ENCODE assay signal across 11 cellular contexts in genomic region chr16:17395849-17396480, GRCh38.
DNase-seq lines count a peak whose midpoint lies in the region; ATAC-seq and TF ChIP-seq lines count a peak whose summit lies in the region.
"Had no signal": no experiment of that assay in that cellular context is flagged by ENCODE, and none has a peak within 500 bp of the region (broad histone marks: within the 10 kb centered on the region; RNA-seq: fewer than 3 reads in every experiment).

No MANE protein-coding gene starts in this region.

- H3K27me3 Mint-ChIP-seq in activated T-cell treated with anti-CD3 and anti-CD28 coated beads, Interleukin-2, amount 50 U/mL, for 24 hours: no peaks in the 10 kb centered on the region
- H3K27me3 Mint-ChIP-seq in H9 (ENCODE audit: low read depth): no peaks in the 10 kb centered on the region
- H3K27me3 Mint-ChIP-seq: activated B cell treated with CpG ODN at 0.5 μM for 24 hours had no signal

- H2AK5ac ChIP-seq in mesendoderm (ENCODE audit: low read length) (peak overlapping the region; percentile 69), H9 (ENCODE audit: insufficient read length, low read length) (no peak overlapping the region)

- peaks cover 4 to 6% of the 10 kb centered on the region in 2 donors for H3K4me1 ChIP-seq in esophagus (ENCODE audit: control insufficient read depth in 2 of 2, insufficient read depth in 2 of 2, low read length in 1 of 2)
- peaks cover 14% of the 10 kb centered on the region for H3K4me1 ChIP-seq in mesendoderm (ENCODE audit: control insufficient read depth, low read depth, low read length)
- H3K4me1 ChIP-seq in uterus: peaks cover 0 to 3% of the 10 kb centered on the region in 2 donors
- H3K4me1 ChIP-seq in H9 (ENCODE audit: insufficient read depth, low read length): peaks cover 2% of the 10 kb centered on the region; the same call in 1 of the 2 replicates

- H3K4me3 ChIP-seq in esophagus (ENCODE audit: low read depth in 1 of 2, low read length in 2 of 2) (no peak overlapping the region), mesendoderm (ENCODE audit: low read length) (no peak overlapping the region), uterus (no peak overlapping the region)

- TF ChIP-seq POLR2A in uterus (IDR thresholded peaks at IDR 0.05): no peak

- H2BK15ac ChIP-seq in mesendoderm (replicated peaks; ENCODE audit: low read depth) (no peak overlapping the region), H9 (ENCODE audit: low read depth, low read length) (no peak overlapping the region)

- TF ChIP-seq CTCF in uterus (IDR thresholded peaks at IDR 0.05): no peak
- no peak for TF ChIP-seq CTCF in H9 (conservative IDR thresholded peaks at IDR 0.05)

- H4K5ac ChIP-seq in mesendoderm (ENCODE audit: low read length) (no peak overlapping the region), H9 (ENCODE audit: insufficient read length, low read depth, low read length) (no peak overlapping the region)

- H3K27me3 ChIP-seq in esophagus (ENCODE audit: control insufficient read depth in 1 of 2, insufficient read depth in 2 of 2, low read length in 2 of 2) (no peaks in the 10 kb centered on the region), mesendoderm (ENCODE audit: insufficient read depth, low read length, poor library complexity) (no peaks in the 10 kb centered on the region), uterus (no peaks in the 10 kb centered on the region), H9 (ENCODE audit: insufficient read depth, low read length) (no peaks in the 10 kb centered on the region)

- no peak overlapping the region for H2BK20ac ChIP-seq in H9 (ENCODE audit: low read depth, low read length, poor library complexity, severe bottlenecking)

- peaks cover 3% of the 10 kb centered on the region for H4K20me1 ChIP-seq in H9 (ENCODE audit: control insufficient read depth, insufficient read depth, insufficient read length)

- H4K91ac ChIP-seq in H9 (ENCODE audit: insufficient read length, low read depth, low read length): no peak overlapping the region

- H3K36me3 ChIP-seq in esophagus (ENCODE audit: control insufficient read depth in 2 of 2, insufficient read depth in 2 of 2, low read length in 1 of 2) (no peaks in the 10 kb centered on the region), mesendoderm (ENCODE audit: control insufficient read depth, insufficient read depth, low read length) (no peaks in the 10 kb centered on the region), uterus (no peaks in the 10 kb centered on the region)

- no peak overlapping the region for H2AFZ ChIP-seq in H9 (ENCODE audit: low read length)

- H3K4me2 ChIP-seq in mesendoderm (ENCODE audit: low read length) (no peak overlapping the region), H9 (ENCODE audit: insufficient read depth, insufficient read length, low read length) (no peak overlapping the region)

- peaks cover 8% of the 10 kb centered on the region for H3K79me1 ChIP-seq in mesendoderm (ENCODE audit: low read length)
- no peaks in the 10 kb centered on the region for H3K79me1 ChIP-seq in H9 (ENCODE audit: insufficient read depth, low read depth, low read length, poor library complexity, severe bottlenecking)

- intact Hi-C loops in uterus (cut with DNase I; ENCODE audit: low total_unique reads): no loop called here

- H3K14ac ChIP-seq in H9 (ENCODE audit: insufficient read depth, low read length): no peak overlapping the region

- H3K79me2 ChIP-seq in mesendoderm (ENCODE audit: control insufficient read depth, insufficient read depth, low read length) (peaks cover 1% of the 10 kb centered on the region), H9 (ENCODE audit: insufficient read depth, low read length) (no peaks in the 10 kb centered on the region)

- 49 to 54% methylated on average over 9 of the region's 9 CpGs for WGBS in esophagus, 2 donors
- no CpG with 5 or more reads among the region's 9 CpGs for WGBS in mesendoderm (ENCODE audit: extremely low coverage, insufficient coverage, low lambda C conversion rate)
- no CpG with 5 or more reads among the region's 9 CpGs for WGBS in H9 (ENCODE audit: extremely low coverage, insufficient read length, low lambda C conversion rate)

- H3K18ac ChIP-seq in mesendoderm (ENCODE audit: low read length) (peak overlapping the region; percentile 32), H9 (ENCODE audit: insufficient read length, low read depth, low read length) (no peak overlapping the region)

- no peaks in the 10 kb centered on the region for H3K36me3 Mint-ChIP-seq in activated T-cell treated with anti-CD3 and anti-CD28 coated beads, Interleukin-2, amount 50 U/mL, for 24 hours (ENCODE audit: low read depth)
- peaks cover 0 to 4% (median 0%) of the 10 kb centered on the region in 3 experiments; a peak in 1 of 7 replicates for H3K36me3 Mint-ChIP-seq in H9 (ENCODE audit: insufficient read depth in 1 of 3, low read depth in 3 of 3)

- peak overlapping the region; percentile 22 to 63 for H3K27ac ChIP-seq in esophagus (ENCODE audit: low read depth in 2 of 2, low read length in 1 of 2)
- no peak overlapping the region for H3K27ac ChIP-seq in mesendoderm (ENCODE audit: low read depth, low read length)
- peak overlapping the region; percentile 43 to 60 for H3K27ac ChIP-seq in uterus
- no peak overlapping the region for H3K27ac ChIP-seq in H9 (ENCODE audit: insufficient read length, low read depth, low read length)

- H3K23ac ChIP-seq in mesendoderm (ENCODE audit: low read length): no peak overlapping the region
- no peak overlapping the region for H3K23ac ChIP-seq in H9 (ENCODE audit: insufficient read length, low read depth, low read length)

- peaks cover 56% of the 10 kb centered on the region for H3K4me1 Mint-ChIP-seq in activated T-cell treated with anti-CD3 and anti-CD28 coated beads, Interleukin-2, amount 50 U/mL, for 24 hours (ENCODE audit: low read depth)
- peaks cover 64 to 65% of the 10 kb centered on the region in 2 experiments for H3K4me1 Mint-ChIP-seq in H9

- H4K8ac ChIP-seq in mesendoderm (ENCODE audit: low read depth, low read length) (no peak overlapping the region), H9 (replicated peaks; ENCODE audit: insufficient read length, low read depth, low read length) (no peak overlapping the region)

- H2BK5ac ChIP-seq in mesendoderm (ENCODE audit: low read length) (no peak overlapping the region), H9 (ENCODE audit: insufficient read length, low read length) (no peak overlapping the region)

- H3K9me3 ChIP-seq in esophagus (ENCODE audit: control insufficient read depth in 2 of 2, insufficient read depth in 1 of 2, low read depth in 1 of 2, low read length in 1 of 2) (no peaks in the 10 kb centered on the region), uterus (no peaks in the 10 kb centered on the region), H9 (ENCODE audit: control insufficient read depth, low read depth, low read length) (no peaks in the 10 kb centered on the region)

- ATAC-seq in HG03045 (IDR thresholded peaks at IDR 0.05; ENCODE audit: unreplicated experiment): no peak

- no peaks in the 10 kb centered on the region for H3K23me2 ChIP-seq in H9 (ENCODE audit: insufficient read length, low read depth, low read length, poor library complexity, severe bottlenecking)

- H3K9ac ChIP-seq in mesendoderm (ENCODE audit: low read length) (no peak overlapping the region), H9 (ENCODE audit: extremely low read depth, insufficient read length, low read length) (no peak overlapping the region)

- no peaks in the 10 kb centered on the region for H3K9me3 Mint-ChIP-seq in activated T-cell treated with anti-CD3 and anti-CD28 coated beads, Interleukin-2, amount 50 U/mL, for 24 hours
- H3K9me3 Mint-ChIP-seq in H9: no peaks in the 10 kb centered on the region
- H3K9me3 Mint-ChIP-seq: activated B cell treated with CpG ODN at 0.5 μM for 24 hours; activated T-helper 2 cell treated with anti-CD3 and anti-CD28 coated beads, Interferon-gamma antibody, Interleukin-2, Interleukin-4, amounts not matched to agents 10 μg/mL and 5 μg/mL and 100 μg/mL, durations not matched to agents 14 hours and 24 hours and 36 hours had no signal

- peak overlapping the region; percentile 33 for H3K27ac Mint-ChIP-seq in activated T-cell treated with anti-CD3 and anti-CD28 coated beads, Interleukin-2, amount 50 U/mL, for 24 hours
- H3K27ac Mint-ChIP-seq in H9: peak overlapping the region in 1 of 3 experiments; percentile 83; a peak in 1 of 7 replicates
- H3K27ac Mint-ChIP-seq: activated B cell treated with CpG ODN at 0.5 μM for 24 hours; activated T-helper 2 cell treated with anti-CD3 and anti-CD28 coated beads, Interferon-gamma antibody, Interleukin-2, Interleukin-4, amounts not matched to agents 10 μg/mL and 5 μg/mL and 100 μg/mL, durations not matched to agents 14 hours and 24 hours and 36 hours had no signal

- H3T11ph ChIP-seq in H9 (ENCODE audit: low read length): no peak overlapping the region

- H3K4me3 Mint-ChIP-seq in activated T-cell treated with anti-CD3 and anti-CD28 coated beads, Interleukin-2, amount 50 U/mL, for 24 hours: no peak overlapping the region
- no peak overlapping the region for H3K4me3 Mint-ChIP-seq in H9
- H3K4me3 Mint-ChIP-seq: activated B cell treated with CpG ODN at 0.5 μM for 24 hours had no signal

- H3K56ac ChIP-seq in mesendoderm (ENCODE audit: low read length): peak overlapping the region; percentile 25
- H3K56ac ChIP-seq in H9 (ENCODE audit: insufficient read length, low read depth, low read length): no peak overlapping the region

- H3K4ac ChIP-seq in mesendoderm (ENCODE audit: low read depth, low read length) (no peak overlapping the region), H9 (ENCODE audit: low read depth, low read length) (no peak overlapping the region)

- H2BK120ac ChIP-seq in mesendoderm (ENCODE audit: low read depth, low read length): no peak overlapping the region
- no peak overlapping the region for H2BK120ac ChIP-seq in H9 (ENCODE audit: low read depth, low read length, poor library complexity, severe bottlenecking)

- H2BK12ac ChIP-seq in H9 (ENCODE audit: insufficient read length, low read depth, low read length): no peak overlapping the region

- DNase-seq in activated T-cell treated with anti-CD3 and anti-CD28 coated beads, Interleukin-2, amount 50 U/mL, for 24 hours: no peak
- DNase-seq in activated T-cell treated with anti-CD3 and anti-CD28 coated beads, Interleukin-2, amount 50 U/mL, for 48 hours: no peak
- DNase-seq in mesendoderm: no peak
- peak; percentile 44 to 59 for DNase-seq in uterus
- DNase-seq in H9: no peak
- DNase-seq in midbrain (lab: John Stamatoyannopoulos, UW): no peak
- DNase-seq: activated B cell treated with CpG ODN at 0.5 μM for 24 hours, foreskin melanocyte had no signal

Comparison
In these comparisons a context has a peak if more than half of its experiments do, and no peak if none do; other contexts are left out.
1. DNase-seq: peak in uterus (2 of 2); none in activated T-cell treated with anti-CD3 and anti-CD28 coated beads, Interleukin-2, amount 50 U/mL, for 24 hours (single experiment), activated T-cell treated with anti-CD3 and anti-CD28 coated beads, Interleukin-2, amount 50 U/mL, for 48 hours (0 of 2), mesendoderm (single experiment), H9 (single experiment) and midbrain (single experiment).
2. H3K27ac ChIP-seq: peak in esophagus (2 of 2) and uterus (2 of 2); none in mesendoderm (single experiment) and H9 (single experiment).